In the genomic region with DNA sequence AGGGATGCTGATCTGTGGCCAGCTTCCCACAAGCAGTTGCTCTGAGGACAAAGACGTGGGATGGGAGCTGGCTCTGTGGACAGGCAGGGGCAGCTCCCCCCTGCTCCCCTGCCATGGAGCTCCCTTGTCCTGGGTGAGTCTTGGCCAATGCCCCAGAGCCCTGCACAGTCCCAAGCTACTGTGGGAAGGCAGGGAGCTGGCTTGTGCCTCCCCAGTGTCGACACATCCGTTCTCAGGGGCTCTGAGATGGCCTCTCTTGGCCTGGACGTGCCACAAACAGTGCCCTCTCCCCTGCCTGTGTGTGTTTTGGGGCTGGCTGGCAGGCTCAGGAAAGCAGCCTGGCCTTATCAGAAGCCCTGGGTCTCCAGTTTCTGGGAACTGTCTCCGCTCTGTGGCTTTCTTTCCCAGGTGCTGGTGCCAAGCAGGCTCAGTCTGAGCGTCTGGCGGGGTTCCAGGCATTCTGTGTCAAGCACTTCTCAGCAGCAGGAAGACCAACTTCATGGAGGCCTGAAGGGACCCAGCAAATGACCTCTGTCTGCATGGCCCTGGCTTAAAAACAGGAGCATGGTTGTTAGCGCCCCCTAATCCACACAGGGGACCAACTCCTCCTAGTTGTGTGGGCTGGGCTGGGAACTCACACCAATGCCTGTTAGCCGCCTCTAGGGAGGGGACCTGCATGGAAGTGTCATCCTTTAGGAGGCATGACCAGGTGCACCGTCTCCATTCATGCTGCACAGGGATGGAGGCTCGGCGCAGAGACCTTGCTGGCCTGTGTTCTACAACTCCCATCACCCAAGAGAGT, we compare ENCODE assay signal across 9 cellular contexts.
DNase-seq lines count a peak whose midpoint lies in the region; FAIRE-seq and TF ChIP-seq lines count a peak whose summit lies in the region.
"Had no signal": no experiment of that assay in that cellular context is flagged by ENCODE, and none has a peak within 500 bp of the region (broad histone marks: within the 10 kb centered on the region; RNA-seq: fewer than 3 reads in every experiment).

No MANE protein-coding gene starts in this region.

- H3K9me3 ChIP-seq in astrocyte (ENCODE audit: insufficient read depth, low read depth, low read length): no peaks in the 10 kb centered on the region
- no peaks in the 10 kb centered on the region for H3K9me3 ChIP-seq in kidney (ENCODE audit: control insufficient read depth in 1 of 2, low read length in 2 of 2)
- no peaks in the 10 kb centered on the region for H3K9me3 ChIP-seq in small intestine (ENCODE audit: control insufficient read depth, low read depth)

- no peaks in the 10 kb centered on the region for H3K36me3 Mint-ChIP-seq in astrocyte (ENCODE audit: low read depth, unreplicated experiment)

- H3K4me2 ChIP-seq in astrocyte (ENCODE audit: low read length): no peak overlapping the region

- peaks cover 20% of the 10 kb centered on the region for H3K4me1 ChIP-seq in astrocyte (ENCODE audit: insufficient read depth, low read length)
- H3K4me1 ChIP-seq in kidney (ENCODE audit: control insufficient read depth in 1 of 2, insufficient read depth in 1 of 2, low read depth in 1 of 2, low read length in 2 of 2): peaks cover 6 to 9% of the 10 kb centered on the region in 2 donors
- no peaks in the 10 kb centered on the region for H3K4me1 ChIP-seq in small intestine (ENCODE audit: control insufficient read depth in 2 of 2, insufficient read depth in 1 of 2, low read depth in 1 of 2, low read length in 1 of 2)

- peaks cover 14% of the 10 kb centered on the region for H3K27me3 ChIP-seq in astrocyte (ENCODE audit: insufficient read depth, low read length)
- no peaks in the 10 kb centered on the region for H3K27me3 ChIP-seq in small intestine (ENCODE audit: control insufficient read depth in 2 of 2, insufficient read depth in 2 of 2, low read length in 2 of 2)

- H3K4me3 ChIP-seq in astrocyte (ENCODE audit: insufficient read depth, low read depth, low read length) (no peak overlapping the region), kidney (ENCODE audit: low read length in 2 of 2) (no peak overlapping the region), small intestine (ENCODE audit: low read depth in 1 of 2, low read length in 2 of 2) (no peak overlapping the region)

- H3K27ac ChIP-seq in astrocyte (ENCODE audit: low read depth, low read length): no peak overlapping the region
- peak overlapping the region; percentile 43 to 67 for H3K27ac ChIP-seq in kidney (ENCODE audit: low read depth in 2 of 2, low read length in 2 of 2)
- H3K27ac ChIP-seq in small intestine (ENCODE audit: low read depth in 1 of 2, low read length in 1 of 2): peak overlapping the region in 1 of 2 donors; percentile 4

- H2AFZ ChIP-seq in astrocyte (ENCODE audit: low read depth, low read length): peak overlapping the region; percentile 28

- peaks cover 10% of the 10 kb centered on the region for H3K4me1 Mint-ChIP-seq in astrocyte (ENCODE audit: low read depth, unreplicated experiment)

- peaks cover 3% of the 10 kb centered on the region for H3K9me3 Mint-ChIP-seq in astrocyte (ENCODE audit: unreplicated experiment)

- intact Hi-C loops in kidney (cut with DNase I): no loop called here

- peaks cover 35% of the 10 kb centered on the region for H3K27me3 Mint-ChIP-seq in astrocyte (ENCODE audit: low read depth, unreplicated experiment)

- H3K27ac Mint-ChIP-seq in astrocyte (ENCODE audit: unreplicated experiment): peak overlapping the region; percentile 12

- FAIRE-seq in astrocyte (lab: Jason Lieb, UNC) (no peak), kidney (lab: Jason Lieb, UNC) (no peak), small intestine (lab: Jason Lieb, UNC) (no peak)

- no peaks in the 10 kb centered on the region for H3K79me2 ChIP-seq in astrocyte (ENCODE audit: insufficient read depth, low read length)

- TF ChIP-seq CTCF in astrocyte (IDR thresholded peaks at IDR 0.05; ENCODE audit: insufficient read depth, low read depth, low read length) (no peak), kidney (IDR thresholded peaks at IDR 0.05; ENCODE audit: borderline replicate concordance, extremely low read depth, insufficient read depth) (no peak)

- H3K4me3 Mint-ChIP-seq in astrocyte (ENCODE audit: unreplicated experiment): no peak overlapping the region

- no peak overlapping the region for H3K9ac ChIP-seq in astrocyte (ENCODE audit: low read length)
- no peak overlapping the region for H3K9ac ChIP-seq in kidney (ENCODE audit: low read length in 2 of 2)

- H3K36me3 ChIP-seq in astrocyte (ENCODE audit: insufficient read depth, low read length) (no peaks in the 10 kb centered on the region), kidney (ENCODE audit: control insufficient read depth in 1 of 2, insufficient read depth in 2 of 2, low read length in 2 of 2) (no peaks in the 10 kb centered on the region), small intestine (ENCODE audit: control insufficient read depth in 2 of 2, insufficient read depth in 2 of 2, low read length in 2 of 2) (no peaks in the 10 kb centered on the region)

- DNase-seq in NCI-H1092 treated with DMSO at 0.1 percent for 48 hours (lab: John Stamatoyannopoulos, UW) (peak; percentile 60), astrocyte (ENCODE audit: low read depth) (peak; percentile 66), kidney (peak; percentile 86), small intestine (peak; percentile 3), iPS-NIHi11 (ENCODE audit: low spot score) (no peak), T1000 (lab: John Stamatoyannopoulos, UW) (no peak), NCI-H1436 treated with DMSO at 0.1 percent for 48 hours (lab: John Stamatoyannopoulos, UW) (no peak)
- DNase-seq in stimulated activated CD4-positive, alpha-beta T cell treated with anti-CD3 and anti-CD28 coated beads, Interleukin-15, amount 100 ng/mL, for 24 hours: no peak
- DNase-seq: NCI-H2227 treated with DMSO at 0.1 percent for 48 hours had no signal

- 60 to 69% (median 64%) methylated on average over 12 of the region's 12 CpGs for WGBS in small intestine, 3 donors

- H4K20me1 ChIP-seq in astrocyte (ENCODE audit: insufficient read depth, low read length): no peaks in the 10 kb centered on the region

Comparison
In these comparisons a context has a peak if more than half of its experiments do, and no peak if none do; other contexts are left out.
1. DNase-seq: peak in NCI-H1092 treated with DMSO at 0.1 percent for 48 hours (single experiment), astrocyte (single experiment), kidney (single experiment) and small intestine (single experiment); none in iPS-NIHi11 (single experiment), T1000 (single experiment), NCI-H1436 treated with DMSO at 0.1 percent for 48 hours (single experiment) and stimulated activated CD4-positive, alpha-beta T cell treated with anti-CD3 and anti-CD28 coated beads, Interleukin-15, amount 100 ng/mL, for 24 hours (single experiment).